In the genomic region with DNA sequence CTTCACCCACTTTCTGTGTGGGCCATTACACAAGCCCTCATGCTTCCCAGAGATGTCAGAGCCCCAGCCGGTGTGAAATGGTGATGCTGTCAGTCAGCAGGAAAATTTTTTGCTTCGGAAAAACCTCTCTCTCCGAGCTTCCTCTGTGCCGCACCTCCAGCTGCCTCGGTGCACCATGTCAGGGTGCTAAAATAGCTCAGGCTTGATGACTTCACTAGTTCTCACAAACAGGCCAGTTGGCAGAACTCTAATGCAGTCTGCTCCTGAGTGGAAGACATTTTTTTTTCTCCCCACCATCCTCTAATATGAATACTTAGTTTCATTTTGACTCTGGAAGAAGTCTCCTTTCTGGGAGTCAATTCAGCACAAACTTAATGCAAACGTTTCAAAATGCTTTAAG, we compare ENCODE assay signal across 8 cellular contexts.
DNase-seq lines count a peak whose midpoint lies in the region; ATAC-seq and TF ChIP-seq lines count a peak whose summit lies in the region.

No MANE protein-coding gene starts in this region.

- intact Hi-C loops in heart right ventricle (cut with DNase I) = loop anchor here in 2 of 10 donors (1.0 to 5.0 kb wide), 2 partner anchors 64 to 70 kb away; no protein-coding TSS in a partner anchor

- peaks cover 0 to 4% (median 0%) of the 10 kb centered on the region in 11 donors for H3K9me3 ChIP-seq in heart right ventricle

- DNase-seq in stimulated activated CD4-positive, alpha-beta T cell treated with anti-CD3 and anti-CD28 coated beads, Interleukin-12 subunit alpha, Interleukin-12 subunit beta, amount 100 ng/mL, for 4 hours = peak; percentile 11
- no peak for DNase-seq in stimulated activated CD4-positive, alpha-beta T cell treated with anti-CD3 and anti-CD28 coated beads, Interleukin-4, amount 100 ng/mL, for 1 hour
- peak; percentile 22 for DNase-seq in activated CD8-positive, alpha-beta memory T cell treated with anti-CD3 and anti-CD28 coated beads, Interleukin-2, amount 50 U/mL, for 4 hours
- DNase-seq in heart right ventricle = peak; percentile 44 to 80
- peak in 2 of 3 donors; percentile 15 to 40 for DNase-seq in stimulated activated CD4-positive, alpha-beta T cell treated with anti-CD3 and anti-CD28 coated beads, Interleukin-12 subunit alpha, Interleukin-12 subunit beta, amount 100 ng/mL, for 48 hours (ENCODE audit: low read depth in 2 of 3, low spot score in 1 of 3)
- no peak for DNase-seq in D341Med (ENCODE audit: low spot score)
- DNase-seq in ecto neural progenitor cell (ENCODE audit: low spot score) = no peak

- WGBS in heart right ventricle, 2 donors = 0 to 8% methylated on average over 6 of the region's 6 CpGs

- no peak for TF ChIP-seq CTCF in heart right ventricle (IDR thresholded peaks at IDR 0.05)

- peak overlapping the region in 8 of 10 donors; percentile 2 to 43 (median 32) for H3K4me3 ChIP-seq in heart right ventricle

- peak; percentile 75 for ATAC-seq in HG03159 (IDR thresholded peaks at IDR 0.05; ENCODE audit: unreplicated experiment)
- peak; percentile 94 to 99 (median 96) for ATAC-seq in heart right ventricle

- H3K36me3 ChIP-seq in heart right ventricle = no peaks in the 10 kb centered on the region

- H3K27me3 ChIP-seq in heart right ventricle = no peaks in the 10 kb centered on the region

- H3K27ac ChIP-seq in heart right ventricle = peak overlapping the region; percentile 31 to 88 (median 75)

- H3K4me1 ChIP-seq in heart right ventricle = peaks cover 6 to 79% (median 50%) of the 10 kb centered on the region in 9 donors

Comparison
In these comparisons a context has a peak if more than half of its experiments do, and no peak if none do; other contexts are left out.
1. DNase-seq: peak in stimulated activated CD4-positive, alpha-beta T cell treated with anti-CD3 and anti-CD28 coated beads, Interleukin-12 subunit alpha, Interleukin-12 subunit beta, amount 100 ng/mL, for 4 hours (single experiment), activated CD8-positive, alpha-beta memory T cell treated with anti-CD3 and anti-CD28 coated beads, Interleukin-2, amount 50 U/mL, for 4 hours (single experiment), heart right ventricle (2 of 2) and stimulated activated CD4-positive, alpha-beta T cell treated with anti-CD3 and anti-CD28 coated beads, Interleukin-12 subunit alpha, Interleukin-12 subunit beta, amount 100 ng/mL, for 48 hours (2 of 3); none in stimulated activated CD4-positive, alpha-beta T cell treated with anti-CD3 and anti-CD28 coated beads, Interleukin-4, amount 100 ng/mL, for 1 hour (single experiment), D341Med (single experiment) and ecto neural progenitor cell (single experiment).